Comparison of ENCODE assay signal across 19 cellular contexts in the genomic region with DNA sequence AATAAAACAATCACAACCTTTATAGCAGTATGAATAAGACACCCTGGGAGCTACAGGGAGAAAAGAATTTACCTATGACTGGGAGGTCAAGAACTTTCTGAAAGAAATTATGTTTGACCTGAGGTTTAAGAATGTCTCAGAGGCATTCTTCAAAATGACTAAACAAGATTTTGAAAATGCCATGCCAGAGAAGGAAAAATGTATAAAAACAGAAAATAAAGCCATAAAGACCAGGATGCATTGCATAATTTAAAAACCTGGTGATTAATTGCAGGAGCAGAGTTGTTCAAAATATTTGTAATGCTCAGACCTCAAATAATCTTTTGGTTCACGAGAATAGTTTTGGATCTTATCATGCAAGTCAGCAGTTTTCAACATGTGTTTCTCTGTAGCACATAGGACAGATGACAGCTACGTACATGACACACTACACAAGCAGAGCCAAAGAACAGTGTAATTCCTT.
DNase-seq lines count a peak whose midpoint lies in the region; ATAC-seq, FAIRE-seq and TF ChIP-seq lines count a peak whose summit lies in the region.
"Had no signal": no experiment of that assay in that cellular context is flagged by ENCODE, and none has a peak within 500 bp of the region (broad histone marks: within the 10 kb centered on the region; RNA-seq: fewer than 3 reads in every experiment).

No MANE protein-coding gene starts in this region.

- H3K27me3 ChIP-seq in bronchial epithelial cell (ENCODE audit: control insufficient read depth, insufficient read depth, low read length) (no peaks in the 10 kb centered on the region), GM23338 (ENCODE audit: insufficient read depth) (no peaks in the 10 kb centered on the region)
- H3K27me3 ChIP-seq: stomach had no signal

- H3K27me3 Mint-ChIP-seq in GM23338 (ENCODE audit: insufficient read depth, low read depth, poor library complexity): no peaks in the 10 kb centered on the region
- no peaks in the 10 kb centered on the region for H3K27me3 Mint-ChIP-seq in activated CD4-positive, alpha-beta memory T cell treated with anti-CD3 and anti-CD28 coated beads for 36 hours
- H3K27me3 Mint-ChIP-seq: central memory CD8-positive, alpha-beta T cell; naive B cell had no signal

- no peak for FAIRE-seq in bronchial epithelial cell (lab: Jason Lieb, UNC)
- FAIRE-seq: H1 had no signal

- peak; percentile 16 for DNase-seq in AG04449 (ENCODE audit: low read depth, low spot score)
- DNase-seq in HPDE6-E6E7 (ENCODE audit: extremely low spot score): peak; percentile 2
- peak; percentile 13 for DNase-seq in bronchial epithelial cell (ENCODE audit: low read depth)
- peak; percentile 59 for DNase-seq in iris pigment epithelial cell (ENCODE audit: low read depth)
- DNase-seq in activated CD4-positive, alpha-beta T cell treated with anti-CD3 and anti-CD28 coated beads, Interleukin-2, amount 50 U/mL, for 4 hours: no peak
- no peak for DNase-seq in GM23338 (ENCODE audit: low spot score)
- no peak for DNase-seq in activated CD4-positive, alpha-beta memory T cell treated with anti-CD3 and anti-CD28 coated beads for 36 hours
- no peak for DNase-seq in OCI-M2 (lab: John Stamatoyannopoulos, UW; ENCODE audit: unreplicated experiment)
- DNase-seq: activated CD4-positive, alpha-beta T cell treated with anti-CD3 and anti-CD28 coated beads for 48 hours; activated naive CD4-positive, alpha-beta T cell treated with Interleukin-2 at 50 U/mL for 16 hours; Calu3; GF-D8; lower lobe of right lung; naive B cell; NCI-H1694; stomach had no signal

- H3K4me3 Mint-ChIP-seq in GM23338: no peak overlapping the region
- no peak overlapping the region for H3K4me3 Mint-ChIP-seq in activated CD4-positive, alpha-beta memory T cell treated with anti-CD3 and anti-CD28 coated beads for 36 hours
- H3K4me3 Mint-ChIP-seq: central memory CD8-positive, alpha-beta T cell; naive B cell had no signal

- TF ChIP-seq CTCF in AG04449 (IDR thresholded peaks at IDR 0.05; ENCODE audit: insufficient read depth, low read length, missing control alignments) (no peak), bronchial epithelial cell (IDR thresholded peaks at IDR 0.05; ENCODE audit: insufficient read depth, low read length, severe bottlenecking) (no peak), GM23338 (conservative IDR thresholded peaks at IDR 0.05; ENCODE audit: low read depth in 2 of 2) (no peak)

- no peak overlapping the region for H3K27ac Mint-ChIP-seq in GM23338
- no peak overlapping the region for H3K27ac Mint-ChIP-seq in activated CD4-positive, alpha-beta memory T cell treated with anti-CD3 and anti-CD28 coated beads for 36 hours
- H3K27ac Mint-ChIP-seq: naive B cell had no signal

- H3K79me2 ChIP-seq in GM23338 (replicated peaks; ENCODE audit: insufficient read depth): no peaks in the 10 kb centered on the region

- CTCF ChIA-PET in AG04449 (lab: Yijun Ruan, JAX): interaction anchor here (1.0 kb wide), 1 partner anchor 11 kb away, joined by 3 read pairs; no protein-coding TSS in a partner anchor
- CTCF ChIA-PET in activated CD4-positive, alpha-beta memory T cell treated with anti-CD3 and anti-CD28 coated beads for 36 hours (lab: Charles Lee): no interaction called here

- POLR2A ChIA-PET in AG04449 (lab: Yijun Ruan, JAX): no interaction called here
- POLR2A ChIA-PET in activated CD4-positive, alpha-beta memory T cell treated with anti-CD3 and anti-CD28 coated beads for 36 hours (lab: Charles Lee): no interaction called here

- H3K9me2 ChIP-seq in GM23338 (ENCODE audit: insufficient read depth): 0 out of 2 replicates have a peak, but pooled peaks cover 6% of the 10 kb centered on the region

- no peaks in the 10 kb centered on the region for H3K36me3 Mint-ChIP-seq in GM23338 (ENCODE audit: low read depth)
- no peaks in the 10 kb centered on the region for H3K36me3 Mint-ChIP-seq in activated CD4-positive, alpha-beta memory T cell treated with anti-CD3 and anti-CD28 coated beads for 36 hours
- H3K36me3 Mint-ChIP-seq: naive B cell had no signal

- H3K4me1 ChIP-seq in GM23338 (ENCODE audit: insufficient read depth): no peaks in the 10 kb centered on the region
- H3K4me1 ChIP-seq: lower lobe of right lung, prostate gland, stomach had no signal

- no peak overlapping the region for H3K4me2 ChIP-seq in GM23338

- no peak overlapping the region for H3K27ac ChIP-seq in GM23338 (ENCODE audit: low read depth)
- H3K27ac ChIP-seq: lower lobe of right lung, prostate gland, stomach had no signal

- no peaks in the 10 kb centered on the region for H3K36me3 ChIP-seq in bronchial epithelial cell (ENCODE audit: control insufficient read depth, insufficient read depth, low read length)
- H3K36me3 ChIP-seq in GM23338 (ENCODE audit: insufficient read depth): no peaks in the 10 kb centered on the region
- H3K36me3 ChIP-seq: lower lobe of right lung, prostate gland, stomach had no signal

- H3K4me3 ChIP-seq in AG04449 (ENCODE audit: low read depth, low read length) (no peak overlapping the region), bronchial epithelial cell (ENCODE audit: low read depth, low read length) (no peak overlapping the region), GM23338 (no peak overlapping the region)
- H3K4me3 ChIP-seq: lower lobe of right lung, prostate gland, stomach had no signal

- no peaks in the 10 kb centered on the region for H4K20me1 ChIP-seq in GM23338 (replicated peaks; ENCODE audit: insufficient read depth)

- intact Hi-C loops in activated CD4-positive, alpha-beta memory T cell treated with anti-CD3 and anti-CD28 coated beads for 36 hours (cut with micrococcal nuclease): no loop called here

- no peaks in the 10 kb centered on the region for H3K4me1 Mint-ChIP-seq in GM23338
- H3K4me1 Mint-ChIP-seq in activated CD4-positive, alpha-beta memory T cell treated with anti-CD3 and anti-CD28 coated beads for 36 hours (ENCODE audit: low read depth): no peaks in the 10 kb centered on the region
- H3K4me1 Mint-ChIP-seq: central memory CD8-positive, alpha-beta T cell; naive B cell had no signal

- H3F3A ChIP-seq in GM23338 (replicated peaks; ENCODE audit: low read depth): no peaks in the 10 kb centered on the region

- ATAC-seq in GM23338: no peak
- ATAC-seq: lower lobe of right lung had no signal

- H2AFZ ChIP-seq in GM23338: no peak overlapping the region

- no peaks in the 10 kb centered on the region; the same call in 2 of the 3 replicates for H3K9me3 Mint-ChIP-seq in GM23338
- H3K9me3 Mint-ChIP-seq in activated CD4-positive, alpha-beta memory T cell treated with anti-CD3 and anti-CD28 coated beads for 36 hours: no peaks in the 10 kb centered on the region

TF ChIP-seq in GM23338, 12 proteins besides CTCF, POLR2A, EP300 and RAD21 (continues in another document):
- TF ChIP-seq ZNF114 (CRISPR knock-in tag; IDR thresholded peaks at IDR 0.05) (no peak), EZH2phosphoT487 (IDR thresholded peaks at IDR 0.05; ENCODE audit: unreplicated experiment) (no peak), JUNB (IDR thresholded peaks at IDR 0.05; ENCODE audit: unreplicated experiment) (no peak), STAT1 (IDR thresholded peaks at IDR 0.05; ENCODE audit: unreplicated experiment) (no peak)

Comparison
In these comparisons a context has a peak if more than half of its experiments do, and no peak if none do; other contexts are left out.
1. DNase-seq: peak in AG04449 (single experiment), HPDE6-E6E7 (single experiment), bronchial epithelial cell (single experiment) and iris pigment epithelial cell (single experiment); none in activated CD4-positive, alpha-beta T cell treated with anti-CD3 and anti-CD28 coated beads, Interleukin-2, amount 50 U/mL, for 4 hours (0 of 2), GM23338 (single experiment), activated CD4-positive, alpha-beta memory T cell treated with anti-CD3 and anti-CD28 coated beads for 36 hours (single experiment) and OCI-M2 (single experiment).